Comparison of ENCODE assay signal across 30 cellular contexts in the genomic region with DNA sequence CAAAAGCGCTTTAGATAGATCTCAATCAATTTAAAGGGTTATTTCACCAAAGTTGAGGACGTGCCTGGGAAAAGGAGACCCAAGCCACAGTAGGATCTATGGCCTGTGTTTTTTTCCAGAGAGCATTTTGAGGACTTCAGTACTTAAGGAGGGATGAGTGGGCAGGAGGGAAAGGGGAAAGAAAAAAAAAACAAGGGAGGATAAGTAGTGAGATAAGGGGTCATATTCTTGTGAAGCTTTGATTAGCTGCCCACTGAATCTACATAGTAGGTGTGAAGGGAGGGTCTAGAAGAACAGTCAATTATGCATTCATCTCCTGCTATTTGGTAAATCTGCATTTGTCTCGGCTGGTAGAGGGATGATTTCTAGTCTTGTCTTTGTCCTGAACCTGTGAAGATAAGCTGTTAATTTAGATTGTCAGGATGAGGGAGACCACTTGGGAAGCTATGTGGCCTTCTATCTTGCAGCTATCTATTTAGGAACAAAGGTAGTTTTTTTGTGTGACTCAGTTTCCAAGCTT. TPM values are rescaled to one million over a fixed set of nuclear protein-coding genes. Genes with fewer than 3 reads are reported as not detected.
"Had no signal": no experiment of that assay in that cellular context is flagged by ENCODE, and none has a peak within 500 bp of the region (broad histone marks: within the 10 kb centered on the region; RNA-seq: fewer than 3 reads in every experiment).

No MANE protein-coding gene starts in this region.

- H3K9me3 ChIP-seq: colonic mucosa, esophagus muscularis mucosa, esophagus squamous epithelium, gastrocnemius medialis, gastroesophageal sphincter, heart left ventricle, heart right ventricle had no signal

- H3K4me3 ChIP-seq: colonic mucosa, coronary artery, dorsolateral prefrontal cortex, esophagus muscularis mucosa, esophagus squamous epithelium, gastrocnemius medialis, gastroesophageal sphincter, heart left ventricle, heart right ventricle had no signal

- ATAC-seq: effector memory CD8-positive, alpha-beta T cell; esophagus mucosa; foreskin keratinocyte; gastrocnemius medialis; gastroesophageal sphincter; heart left ventricle; heart right ventricle had no signal

- H3K27me3 Mint-ChIP-seq: dendritic cell treated with granulocyte-macrophage colony-stimulating factor and Interleukin-4, amounts not matched to agents 40 ng/mL and 50 ng/mL, for 4 days; effector memory CD8-positive, alpha-beta T cell had no signal

- H3K4me1 ChIP-seq: colonic mucosa, esophagus muscularis mucosa, esophagus squamous epithelium, foreskin keratinocyte, gastrocnemius medialis, gastroesophageal sphincter, heart left ventricle, heart right ventricle had no signal

- DNase-seq: colonic mucosa; cortex of kidney; dermis blood vessel endothelial cell; dorsolateral prefrontal cortex; effector CD4-positive, alpha-beta T cell; effector CD8-positive, alpha-beta T cell; effector memory CD4-positive, alpha-beta T cell; effector memory CD8-positive, alpha-beta T cell; erythroblast; esophagus squamous epithelium; foreskin fibroblast; foreskin keratinocyte; foreskin melanocyte; gastrocnemius medialis; glutamatergic neuron; head of caudate nucleus; heart left ventricle; heart right ventricle had no signal

- H3K27me3 ChIP-seq: colonic mucosa, dorsolateral prefrontal cortex, esophagus muscularis mucosa, esophagus squamous epithelium, foreskin keratinocyte, gastrocnemius medialis, gastroesophageal sphincter, heart left ventricle, heart right ventricle had no signal

- H3K27ac ChIP-seq: colonic mucosa, coronary artery, dorsolateral prefrontal cortex, epithelial cell of prostate, esophagus muscularis mucosa, esophagus squamous epithelium, foreskin keratinocyte, gastrocnemius medialis, gastroesophageal sphincter, heart left ventricle, heart right ventricle had no signal

- H3K27ac Mint-ChIP-seq: dendritic cell treated with granulocyte-macrophage colony-stimulating factor and Interleukin-4, amounts not matched to agents 40 ng/mL and 50 ng/mL, for 4 days; effector memory CD8-positive, alpha-beta T cell had no signal

- H3K9me3 Mint-ChIP-seq: dendritic cell treated with granulocyte-macrophage colony-stimulating factor and Interleukin-4, amounts not matched to agents 40 ng/mL and 50 ng/mL, for 4 days had no signal

- H3K4me3 Mint-ChIP-seq: dendritic cell treated with granulocyte-macrophage colony-stimulating factor and Interleukin-4, amounts not matched to agents 40 ng/mL and 50 ng/mL, for 4 days; effector memory CD8-positive, alpha-beta T cell had no signal

- H3K36me3 ChIP-seq: colonic mucosa, esophagus muscularis mucosa, esophagus squamous epithelium, gastrocnemius medialis, gastroesophageal sphincter, heart left ventricle, heart right ventricle had no signal

RNA-seq across cellular contexts. Expression of gene CLVS2, which starts 48.4 kb away (rescaled TPM):
- total RNA-seq: dermis blood vessel endothelial cell, dermis microvascular lymphatic vessel endothelial cell, endothelial cell of umbilical vein, epithelial cell of proximal tubule, esophagus mucosa, fibroblast of villous mesenchyme, foreskin keratinocyte had no signal
- polyA plus RNA-seq: endothelial cell of umbilical vein, esophagus, fibroblast of lung, foreskin keratinocyte had no signal
